In genomic region chr1:119560402-119560801, GRCh38 we compare ENCODE assay signal across 15 cellular contexts. TPM values are rescaled to one million over a fixed set of nuclear protein-coding genes. Genes with fewer than 3 reads are reported as not detected.
DNase-seq lines count a peak whose midpoint lies in the region; ATAC-seq, FAIRE-seq and TF ChIP-seq lines count a peak whose summit lies in the region.
"Not testable (repeated sequence)": the region's sequence is repeated elsewhere in the genome, so short reads cannot be mapped to it uniquely, and the experiment has no call there.
"Had no signal": no experiment of that assay in that cellular context is flagged by ENCODE, and none has a peak within 500 bp of the region (broad histone marks: within the 10 kb centered on the region; RNA-seq: fewer than 3 reads in every experiment).

No MANE protein-coding gene starts in this region.

- H3K27ac ChIP-seq in K562 (ENCODE audit: extremely low read depth, low read depth, low read length), result not testable (repeated sequence)

- BruUV-seq in K562 (replicated peaks; lab: Mats Ljungman, UMichigan), result not testable (repeated sequence)

- not testable (repeated sequence) for H2AFZ ChIP-seq in K562 (ENCODE audit: low read depth, low read length)

- not testable (repeated sequence) for H3K36me3 Mint-ChIP-seq in memory B cell

- peak; percentile 53 for ATAC-seq in GM18867 (IDR thresholded peaks at IDR 0.05; ENCODE audit: unreplicated experiment)
- peak; percentile 41 for ATAC-seq in HG02870 (IDR thresholded peaks at IDR 0.05; ENCODE audit: unreplicated experiment)
- ATAC-seq in HG03025 (IDR thresholded peaks at IDR 0.05; ENCODE audit: low FRiP score, unreplicated experiment), result peak; percentile 40
- ATAC-seq in HG03565 (IDR thresholded peaks at IDR 0.05; ENCODE audit: unreplicated experiment), result peak; percentile 42
- ATAC-seq in K562, result not testable (repeated sequence)
- peak; percentile 42 for ATAC-seq in memory B cell (ENCODE audit: low read depth)

- intact Hi-C loops in K562 (cut with micrococcal nuclease), result not testable (repeated sequence)

- CTCF ChIA-PET in K562 (lab: Yijun Ruan, JAX; ENCODE audit: low intra/inter-chr PET ratio), result not testable (repeated sequence)

- H3K4me1 ChIP-seq in K562 (replicated peaks in 1 of 2; ENCODE audit: control insufficient read depth in 2 of 2, insufficient read depth in 2 of 2, low read length in 2 of 2), result not testable (repeated sequence)

- peak; percentile 15 for DNase-seq in GM12865 (ENCODE audit: low read depth)
- not testable (repeated sequence) for DNase-seq in K562 (ENCODE audit: extremely low read depth in 1 of 4, low spot score in 3 of 4); memory B cell (ENCODE audit: low spot score in 2 of 2)

- H3K9me3 Mint-ChIP-seq in memory B cell, result not testable (repeated sequence)

- not testable (repeated sequence) for H3K27ac Mint-ChIP-seq in memory B cell

- not testable (repeated sequence) for TF ChIP-seq RAD21 in K562 (CRISPR knock-in tag; conservative IDR thresholded peaks at IDR 0.05 in 1 of 2, IDR thresholded peaks at IDR 0.05 in 1 of 2)

- not testable (repeated sequence) for H3K36me3 ChIP-seq in K562 (ENCODE audit: control insufficient read depth, insufficient read depth, low read length)

- H3K79me2 ChIP-seq in K562 (ENCODE audit: control insufficient read depth, insufficient read depth, low read length), result not testable (repeated sequence)

- not testable (repeated sequence) for H4K20me1 ChIP-seq in K562 (replicated peaks; ENCODE audit: control insufficient read depth, insufficient read depth, low read length)

- H3K4me2 ChIP-seq in K562 (ENCODE audit: insufficient read depth, low read length), result not testable (repeated sequence)

- H3K4me3 ChIP-seq in GM12865 (ENCODE audit: low read depth, low read length); K562: not testable (repeated sequence)

- in situ Hi-C loops in K562 (cut with MboI), result not testable (repeated sequence)

- TF ChIP-seq POLR2A in K562 (conservative IDR thresholded peaks at IDR 0.05), result not testable (repeated sequence)

- H3K9me3 ChIP-seq in K562 (replicated peaks; ENCODE audit: control insufficient read depth, insufficient read depth, low read depth, low read length), result not testable (repeated sequence)

- not testable (repeated sequence) for H3K4me3 Mint-ChIP-seq in memory B cell

- H3K27me3 ChIP-seq in K562 (ENCODE audit: control insufficient read depth in 2 of 2, insufficient read depth in 2 of 2, low read length in 2 of 2), result not testable (repeated sequence)

- 3% methylated on average over 3 of the region's 3 CpGs for WGBS in K562 (ENCODE audit: insufficient coverage, low coverage, missing lambda C conversion rate)

- not testable (repeated sequence) for H3K27me3 Mint-ChIP-seq in memory B cell

- POLR2A ChIA-PET in K562 (lab: Yijun Ruan, JAX), result not testable (repeated sequence)

- H3K4me1 Mint-ChIP-seq in memory B cell, result not testable (repeated sequence)

- TF ChIP-seq CTCF in GM12865 (IDR thresholded peaks at IDR 0.05; ENCODE audit: insufficient read depth, low read depth, low read length, missing control alignments); K562 (IDR thresholded peaks at IDR 0.05 in 2 of 3, conservative IDR thresholded peaks at IDR 0.05 in 1 of 3; ENCODE audit: insufficient read depth in 2 of 3, low read depth in 1 of 3, low read length in 3 of 3): not testable (repeated sequence)

- not testable (repeated sequence) for TF ChIP-seq EP300 in K562 (IDR thresholded peaks at IDR 0.05; ENCODE audit: low read length)

- H3K9ac ChIP-seq in K562 (ENCODE audit: insufficient read depth in 1 of 2, low read depth in 2 of 2, low read length in 2 of 2), result not testable (repeated sequence)

- peak; percentile 19 for FAIRE-seq in K562 (lab: Jason Lieb, UNC)

- not testable (repeated sequence) for H3K9me1 ChIP-seq in K562 (ENCODE audit: control insufficient read depth, insufficient read depth, low read length)

RNA-seq across cellular contexts. Expression of gene HSD3B1, which starts 53.4 kb away (rescaled TPM):
- total RNA-seq in K562 (2011; cell fraction: chromatin; rRNA removed; ENCODE audit: low replicate concordance), result not detected in 2 replicates
- total RNA-seq in K562 (2011; cell fraction: nucleolus; rRNA removed), result not detected in 2 replicates
- total RNA-seq in K562 (2011; cell fraction: nucleoplasm; rRNA removed), result not detected in 2 replicates
- total RNA-seq in K562 (2014; rRNA removed) (not detected in 2 replicates), K562 (2014; rRNA removed; fragmentation: Illumina TruSeq; extraction: Trizol) (not detected in 2 replicates), K562 (2015; rRNA removed; fragmentation: Illumina TruSeq; extraction: Trizol) (not detected in 2 replicates), K562 (2021) (not detected in 2 replicates)
- polyA plus RNA-seq in K562 (2011; rRNA removed) (not detected in 2 replicates), K562 (2014; fragmentation: Illumina TruSeq; extraction: Trizol) (not detected in 2 replicates), K562 (2014; fragmentation: Nextera tagmentation; extraction: Ambion mirVana) (not detected), K562 (2014; rRNA removed) (not detected in 2 replicates)
- polyA plus RNA-seq in K562 (2011; cell fraction: cytosol; rRNA removed), result not detected in 2 replicates
- not detected in 2 replicates for polyA plus RNA-seq in K562 (2011; cell fraction: nucleus; rRNA removed)
- not detected in 2 replicates for polyA plus RNA-seq in K562 (2012)
- not detected in 2 replicates for polyA minus RNA-seq in K562 (2011; rRNA and poly(A)+ RNA removed)
- polyA minus RNA-seq in K562 (2011; cell fraction: cytosol; rRNA and poly(A)+ RNA removed), result not detected in 2 replicates
- not detected in 2 replicates for polyA minus RNA-seq in K562 (2011; cell fraction: nucleus; rRNA and poly(A)+ RNA removed)
- total RNA-seq: A673; CD4-positive, alpha-beta memory T cell; CD4-positive, CD25-positive, alpha-beta regulatory T cell; CD8-positive, alpha-beta memory T cell; Daoy; G401 had no signal
- polyA plus RNA-seq: AG04450; CD14-positive monocyte; CD4-positive, alpha-beta memory T cell; CD4-positive, CD25-positive, alpha-beta regulatory T cell; CD8-positive, alpha-beta memory T cell had no signal
